Comparison of ENCODE assay signal across 8 cellular contexts in the genomic region with DNA sequence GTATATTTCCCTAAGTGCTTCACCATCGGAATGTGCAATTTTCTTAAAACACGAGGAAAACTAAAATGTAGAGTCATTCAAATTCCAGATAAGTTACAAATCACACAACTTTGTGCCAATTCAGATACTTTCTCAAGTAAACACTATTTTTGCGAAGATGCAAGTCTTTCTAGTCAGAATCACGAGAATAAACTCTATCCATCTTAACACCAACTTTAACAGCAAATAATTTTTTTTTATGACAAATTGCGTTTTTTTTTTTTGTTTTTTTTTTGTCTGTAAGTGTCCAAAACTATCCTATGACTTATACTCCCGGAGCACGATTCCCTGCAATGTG. TPM values are rescaled to one million over a fixed set of nuclear protein-coding genes. Genes with fewer than 3 reads are reported as not detected.
DNase-seq lines count a peak whose midpoint lies in the region; ATAC-seq and TF ChIP-seq lines count a peak whose summit lies in the region.

No MANE protein-coding gene starts in this region.

- peaks cover 40 to 48% of the 10 kb centered on the region in 2 donors for H3K4me1 Mint-ChIP-seq in effector memory CD8-positive, alpha-beta T cell (ENCODE audit: low read depth in 2 of 2)

- H3K27me3 Mint-ChIP-seq in effector memory CD8-positive, alpha-beta T cell, result no peaks in the 10 kb centered on the region

- peak overlapping the region; percentile 87 for H3K9ac ChIP-seq in neural cell (ENCODE audit: low read length)

- H3K9me3 ChIP-seq in MG63, result no peaks in the 10 kb centered on the region
- no peaks in the 10 kb centered on the region for H3K9me3 ChIP-seq in neural cell (ENCODE audit: low read length)

- TF ChIP-seq EP300 in neural cell (conservative IDR thresholded peaks at IDR 0.05; ENCODE audit: poor library complexity, severe bottlenecking), result no peak

- TF ChIP-seq CTCF in BJ (IDR thresholded peaks at IDR 0.05; ENCODE audit: insufficient read depth, low read depth, low read length), result no peak
- no peak for TF ChIP-seq CTCF in neural cell (IDR thresholded peaks at IDR 0.05; ENCODE audit: poor library complexity, severe bottlenecking)

- H3F3A ChIP-seq in neural cell (ENCODE audit: insufficient read depth, low read length, poor library complexity, severe bottlenecking), result no peaks in the 10 kb centered on the region

- H2AFZ ChIP-seq in neural cell (ENCODE audit: low read depth, low read length), result peak overlapping the region; percentile 70

- no peaks in the 10 kb centered on the region for H4K20me1 ChIP-seq in neural cell (ENCODE audit: insufficient read depth)

- peak overlapping the region; percentile 94 to 99 for H3K27ac Mint-ChIP-seq in effector memory CD8-positive, alpha-beta T cell

- H3K4me3 ChIP-seq in BJ (ENCODE audit: low read depth, low read length), result peak overlapping the region; percentile 81
- H3K4me3 ChIP-seq in MG63, result peak overlapping the region; percentile 63
- H3K4me3 ChIP-seq in neural cell (ENCODE audit: low read length), result peak overlapping the region; percentile 82

- no peaks in the 10 kb centered on the region for H3K9me3 Mint-ChIP-seq in effector memory CD8-positive, alpha-beta T cell

- H3K36me3 ChIP-seq in BJ (ENCODE audit: control insufficient read depth, insufficient read depth, low read length) (no peaks in the 10 kb centered on the region), MG63 (peaks cover 6% of the 10 kb centered on the region), neural cell (ENCODE audit: insufficient read depth, low read length) (no peaks in the 10 kb centered on the region)

- peaks cover 31% of the 10 kb centered on the region for H3K36me3 Mint-ChIP-seq in effector memory CD8-positive, alpha-beta T cell (ENCODE audit: insufficient read depth)

- no peak for TF ChIP-seq RAD21 in neural cell (conservative IDR thresholded peaks at IDR 0.05)

- DNase-seq in BJ (ENCODE audit: low read depth) (peak; percentile 45), MG63 (no peak), HK-2 (ENCODE audit: unreplicated experiment) (no peak), medulla oblongata (ENCODE audit: extremely low spot score) (no peak), anterior cingulate cortex (lab: John Stamatoyannopoulos, UW) (no peak)
- DNase-seq in effector memory CD8-positive, alpha-beta T cell, result no peak

- CTCF ChIA-PET in BJ (lab: Yijun Ruan, JAX), result interaction anchor here (1.3 to 2.6 kb wide), 3 partner anchors 167 to 680 kb away, joined by 3 to 41 read pairs (median 28); no protein-coding TSS in a partner anchor

- peak overlapping the region; percentile 81 for H3K4me2 ChIP-seq in neural cell (ENCODE audit: low read length)

- ATAC-seq in effector memory CD8-positive, alpha-beta T cell (replicated peaks), result no peak
- ATAC-seq in HG02571 (IDR thresholded peaks at IDR 0.05; ENCODE audit: unreplicated experiment), result no peak

- POLR2A ChIA-PET in BJ (lab: Charles Lee), result no interaction called here

- peaks cover 51% of the 10 kb centered on the region for H3K79me2 ChIP-seq in neural cell (replicated peaks; ENCODE audit: insufficient read depth, low read length)

- H3K27me3 ChIP-seq in BJ (ENCODE audit: control insufficient read depth, insufficient read depth, low read length), result no peaks in the 10 kb centered on the region
- no peaks in the 10 kb centered on the region for H3K27me3 ChIP-seq in MG63
- H3K27me3 ChIP-seq in neural cell (ENCODE audit: insufficient read depth, low read depth, low read length), result no peaks in the 10 kb centered on the region

- H3K27ac ChIP-seq in neural cell (ENCODE audit: low read length), result peak overlapping the region; percentile 92

- peak overlapping the region; percentile 85 to 90 for H3K4me3 Mint-ChIP-seq in effector memory CD8-positive, alpha-beta T cell

- no peaks in the 10 kb centered on the region for H3K9me2 ChIP-seq in neural cell (ENCODE audit: insufficient read depth, low read length)

TF ChIP-seq in neural cell, 6 proteins besides CTCF, POLR2A, EP300 and RAD21:
- TF ChIP-seq, protein P1, sequence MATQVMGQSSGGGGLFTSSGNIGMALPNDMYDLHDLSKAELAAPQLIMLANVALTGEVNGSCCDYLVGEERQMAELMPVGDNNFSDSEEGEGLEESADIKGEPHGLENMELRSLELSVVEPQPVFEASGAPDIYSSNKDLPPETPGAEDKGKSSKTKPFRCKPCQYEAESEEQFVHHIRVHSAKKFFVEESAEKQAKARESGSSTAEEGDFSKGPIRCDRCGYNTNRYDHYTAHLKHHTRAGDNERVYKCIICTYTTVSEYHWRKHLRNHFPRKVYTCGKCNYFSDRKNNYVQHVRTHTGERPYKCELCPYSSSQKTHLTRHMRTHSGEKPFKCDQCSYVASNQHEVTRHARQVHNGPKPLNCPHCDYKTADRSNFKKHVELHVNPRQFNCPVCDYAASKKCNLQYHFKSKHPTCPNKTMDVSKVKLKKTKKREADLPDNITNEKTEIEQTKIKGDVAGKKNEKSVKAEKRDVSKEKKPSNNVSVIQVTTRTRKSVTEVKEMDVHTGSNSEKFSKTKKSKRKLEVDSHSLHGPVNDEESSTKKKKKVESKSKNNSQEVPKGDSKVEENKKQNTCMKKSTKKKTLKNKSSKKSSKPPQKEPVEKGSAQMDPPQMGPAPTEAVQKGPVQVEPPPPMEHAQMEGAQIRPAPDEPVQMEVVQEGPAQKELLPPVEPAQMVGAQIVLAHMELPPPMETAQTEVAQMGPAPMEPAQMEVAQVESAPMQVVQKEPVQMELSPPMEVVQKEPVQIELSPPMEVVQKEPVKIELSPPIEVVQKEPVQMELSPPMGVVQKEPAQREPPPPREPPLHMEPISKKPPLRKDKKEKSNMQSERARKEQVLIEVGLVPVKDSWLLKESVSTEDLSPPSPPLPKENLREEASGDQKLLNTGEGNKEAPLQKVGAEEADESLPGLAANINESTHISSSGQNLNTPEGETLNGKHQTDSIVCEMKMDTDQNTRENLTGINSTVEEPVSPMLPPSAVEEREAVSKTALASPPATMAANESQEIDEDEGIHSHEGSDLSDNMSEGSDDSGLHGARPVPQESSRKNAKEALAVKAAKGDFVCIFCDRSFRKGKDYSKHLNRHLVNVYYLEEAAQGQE (IDR thresholded peaks at IDR 0.05; ENCODE audit: borderline replicate concordance), result no peak
- TF ChIP-seq EZH2 (IDR thresholded peaks at IDR 0.05; ENCODE audit: borderline replicate concordance, insufficient read depth, low read length, poor library complexity, severe bottlenecking) (no peak), SMC3 (conservative IDR thresholded peaks at IDR 0.05; ENCODE audit: poor library complexity) (no peak), TAF1 (IDR thresholded peaks at IDR 0.05; ENCODE audit: low read depth) (no peak), MXI1 (conservative IDR thresholded peaks at IDR 0.05; ENCODE audit: poor library complexity, severe bottlenecking) (no peak), POLR2AphosphoS5 (IDR thresholded peaks at IDR 0.05) (no peak)

RNA-seq across cellular contexts. Expression of a gene that starts 1.3 kb away (rescaled TPM):
- polyA plus RNA-seq in BJ (2011; rRNA removed) (13.8 and 27.7 TPM in 2 replicates), neural cell (29.7 and 30.8 TPM in 2 replicates)
- polyA minus RNA-seq in BJ (2011; rRNA and poly(A)+ RNA removed), result 19.2 and 22.0 TPM in 2 replicates
- total RNA-seq in MG63 (2014; rRNA removed; shearing (Covaris generic); ENCODE audit: low replicate concordance), result 29.0 and 41.6 TPM in 2 replicates
- 88.9 and 106 TPM in 2 replicates for polyA minus RNA-seq in neural cell
